Comparison of ENCODE assay signal across 20 cellular contexts in the genomic region with DNA sequence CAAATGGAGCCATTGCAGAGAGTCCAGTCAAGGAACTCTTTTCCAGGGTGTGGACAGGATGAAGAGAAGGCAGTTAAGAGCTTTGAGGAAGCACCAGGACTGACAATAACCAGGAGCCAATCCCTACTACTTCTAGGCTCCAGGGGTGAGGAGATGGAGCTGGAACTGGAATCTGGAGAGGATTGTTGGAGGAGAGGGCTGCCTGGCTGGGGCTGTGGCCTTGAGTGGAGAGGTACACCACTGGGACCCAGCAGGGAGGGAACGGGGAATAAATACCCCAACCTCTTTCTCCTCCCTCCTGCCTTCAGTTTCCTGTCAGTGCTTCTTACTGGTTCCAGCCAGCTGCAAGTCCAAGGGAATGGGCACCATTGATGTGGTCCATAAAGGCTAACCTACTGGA. TPM values are rescaled to one million over a fixed set of nuclear protein-coding genes. Genes with fewer than 3 reads are reported as not detected.
DNase-seq lines count a peak whose midpoint lies in the region; ATAC-seq and TF ChIP-seq lines count a peak whose summit lies in the region.
"Had no signal": no experiment of that assay in that cellular context is flagged by ENCODE, and none has a peak within 500 bp of the region (broad histone marks: within the 10 kb centered on the region; RNA-seq: fewer than 3 reads in every experiment).

No MANE protein-coding gene starts in this region.

- H3K9ac ChIP-seq in Karpas-422 (ENCODE audit: low read length) = no peak overlapping the region
- H3K9ac ChIP-seq: BLaER1 treated with 17β-estradiol and CSF1 and Interleukin-3, amounts not matched to agents 10 nM and 100 nM had no signal

- no peak overlapping the region for H2AFZ ChIP-seq in Karpas-422 (ENCODE audit: low read length)

- H3K4me2 ChIP-seq in Karpas-422 (ENCODE audit: low read depth, low read length, poor library complexity, severe bottlenecking) = no peak overlapping the region
- H3K4me2 ChIP-seq: BLaER1 treated with 17β-estradiol and CSF1 and Interleukin-3, amounts not matched to agents 10 nM and 100 nM had no signal

- ATAC-seq in mucosa of descending colon = peak; percentile 35
- ATAC-seq: GM12878 had no signal

- H3K9me3 Mint-ChIP-seq in glutamatergic neuron (ENCODE audit: unreplicated experiment) (peaks cover 7% of the 10 kb centered on the region), osteocyte (ENCODE audit: unreplicated experiment) (no peaks in the 10 kb centered on the region)
- H3K9me3 Mint-ChIP-seq: CD4-positive, alpha-beta T cell; CD8-positive, alpha-beta memory T cell had no signal

- H3K27ac ChIP-seq in Karpas-422 (ENCODE audit: low read length) = no peak overlapping the region
- H3K27ac ChIP-seq: 22Rv1; BLaER1 treated with 17β-estradiol and CSF1 and Interleukin-3, amounts not matched to agents 10 nM and 100 nM had no signal

- H3K4me1 ChIP-seq in Karpas-422 (ENCODE audit: low read length) (no peaks in the 10 kb centered on the region), mucosa of descending colon (ENCODE audit: low read depth) (no peaks in the 10 kb centered on the region)
- H3K4me1 ChIP-seq: BE2C; BLaER1 treated with 17β-estradiol and CSF1 and Interleukin-3, amounts not matched to agents 10 nM and 100 nM had no signal

- H3K4me1 Mint-ChIP-seq in glutamatergic neuron (ENCODE audit: low read depth, unreplicated experiment) (peaks cover 8% of the 10 kb centered on the region), osteocyte (ENCODE audit: unreplicated experiment) (no peaks in the 10 kb centered on the region)
- H3K4me1 Mint-ChIP-seq: CD14-positive monocyte; CD8-positive, alpha-beta memory T cell had no signal

- H3K4me3 ChIP-seq in Karpas-422 (ENCODE audit: low read length) = no peak overlapping the region
- no peak overlapping the region for H3K4me3 ChIP-seq in mucosa of descending colon
- H3K4me3 ChIP-seq: BLaER1 treated with 17β-estradiol and CSF1 and Interleukin-3, amounts not matched to agents 10 nM and 100 nM; GM12878 had no signal

- no peaks in the 10 kb centered on the region for H4K20me1 ChIP-seq in Karpas-422 (ENCODE audit: insufficient read depth, low read depth, low read length)
- H4K20me1 ChIP-seq: BLaER1 treated with 17β-estradiol and CSF1 and Interleukin-3, amounts not matched to agents 10 nM and 100 nM had no signal

- H3K27ac Mint-ChIP-seq in glutamatergic neuron (ENCODE audit: unreplicated experiment) (peak overlapping the region; percentile 72), osteocyte (ENCODE audit: unreplicated experiment) (no peak overlapping the region)
- H3K27ac Mint-ChIP-seq: CD14-positive monocyte; CD4-positive, alpha-beta T cell; CD8-positive, alpha-beta memory T cell had no signal

- intact Hi-C loops in mucosa of descending colon (cut with DNase I, micrococcal nuclease) = no loop called here

- no peaks in the 10 kb centered on the region for H3K9me3 ChIP-seq in Karpas-422 (ENCODE audit: low read length)
- H3K9me3 ChIP-seq in mucosa of descending colon = no peaks in the 10 kb centered on the region
- H3K9me3 ChIP-seq: BE2C had no signal

- H3K36me3 ChIP-seq in Karpas-422 (ENCODE audit: insufficient read depth, low read length) (no peaks in the 10 kb centered on the region), mucosa of descending colon (ENCODE audit: low read depth) (no peaks in the 10 kb centered on the region)
- H3K36me3 ChIP-seq: BE2C; BLaER1 treated with 17β-estradiol and CSF1 and Interleukin-3, amounts not matched to agents 10 nM and 100 nM had no signal

- peak; percentile 21 for DNase-seq in Karpas-422
- no peak for DNase-seq in glutamatergic neuron
- no peak for DNase-seq in mucosa of descending colon
- DNase-seq in HuH-7.5 (ENCODE audit: low spot score) = no peak
- no peak for DNase-seq in GM19240 (ENCODE audit: insufficient read length, low spot score)
- DNase-seq in osteocyte (ENCODE audit: extremely low spot score, unreplicated experiment) = no peak
- DNase-seq: BE2C; CD4-positive, alpha-beta T cell; CD8-positive, alpha-beta memory T cell; DMS 273 treated with DMSO at 0.1 percent for 48 hours; DMS79; EL; GDM1; GOT3; H7; HCEC 1CT had no signal

- peaks cover 11% of the 10 kb centered on the region for H3K36me3 Mint-ChIP-seq in glutamatergic neuron (ENCODE audit: unreplicated experiment)
- no peaks in the 10 kb centered on the region for H3K36me3 Mint-ChIP-seq in osteocyte (ENCODE audit: unreplicated experiment)
- H3K36me3 Mint-ChIP-seq: CD14-positive monocyte had no signal

- H3K9me2 ChIP-seq in Karpas-422 (replicated peaks; ENCODE audit: insufficient read depth, low read length) = no peaks in the 10 kb centered on the region

- TF ChIP-seq CTCF in glutamatergic neuron (IDR thresholded peaks at IDR 0.05; ENCODE audit: partially characterized antibody, unreplicated experiment) (no peak), mucosa of descending colon (IDR thresholded peaks at IDR 0.05) (no peak), osteocyte (IDR thresholded peaks at IDR 0.05) (no peak)

- H3K27me3 Mint-ChIP-seq in glutamatergic neuron (ENCODE audit: unreplicated experiment) (peaks cover 4% of the 10 kb centered on the region), osteocyte (ENCODE audit: unreplicated experiment) (no peaks in the 10 kb centered on the region)
- H3K27me3 Mint-ChIP-seq: CD4-positive, alpha-beta T cell had no signal

- no peaks in the 10 kb centered on the region for H3K79me2 ChIP-seq in Karpas-422 (ENCODE audit: low read length)

- H3K27me3 ChIP-seq in Karpas-422 (ENCODE audit: low read length) = no peaks in the 10 kb centered on the region
- H3K27me3 ChIP-seq: BE2C; BLaER1 treated with 17β-estradiol and CSF1 and Interleukin-3, amounts not matched to agents 10 nM and 100 nM had no signal

- H3K4me3 Mint-ChIP-seq in glutamatergic neuron (ENCODE audit: unreplicated experiment) (no peak overlapping the region), osteocyte (ENCODE audit: unreplicated experiment) (no peak overlapping the region)
- H3K4me3 Mint-ChIP-seq: CD14-positive monocyte; CD4-positive, alpha-beta T cell; CD8-positive, alpha-beta memory T cell had no signal

RNA-seq across cellular contexts. Expression of a gene that starts 32.2 kb away (rescaled TPM):
- not detected in 2 replicates for total RNA-seq in Karpas-422 (2014; rRNA removed; shearing (Covaris generic); ENCODE audit: low replicate concordance)
- total RNA-seq in glutamatergic neuron (ENCODE audit: unreplicated experiment) (1.6 TPM), mucosa of descending colon (10 to 100 TPM; 14.9 to 29.5 (median 22.4) TPM), osteocyte (6.8 and 8.1 TPM in 2 replicates)

RNA-seq across cellular contexts. Expression of a gene that starts 41.9 kb away (rescaled TPM):
- total RNA-seq in Karpas-422 (2014; rRNA removed; shearing (Covaris generic); ENCODE audit: low replicate concordance) = not detected in 2 replicates
- not detected for total RNA-seq in glutamatergic neuron (ENCODE audit: unreplicated experiment)
- 100 to 1,000 TPM in 1 of 3 donors, 10 to 100 TPM in 2; 47.5 to 122 (median 76.5) TPM for total RNA-seq in mucosa of descending colon
- not detected in 2 replicates for total RNA-seq in osteocyte
- total RNA-seq: CD4-positive, alpha-beta T cell; CD8-positive, alpha-beta memory T cell; GM12878; H7 had no signal

Comparison
In these comparisons a context has a peak if more than half of its experiments do, and no peak if none do; other contexts are left out.
1. RNA of a gene that starts 41.9 kb away (total RNA-seq): 47.5 to 122 TPM in mucosa of descending colon; not detected in Karpas-422, not detected in glutamatergic neuron (single experiment) and not detected in osteocyte; every median in the first group is over 10 times any median in the second.